Comparison of ENCODE assay signal across 1 cellular context in the genomic region with DNA sequence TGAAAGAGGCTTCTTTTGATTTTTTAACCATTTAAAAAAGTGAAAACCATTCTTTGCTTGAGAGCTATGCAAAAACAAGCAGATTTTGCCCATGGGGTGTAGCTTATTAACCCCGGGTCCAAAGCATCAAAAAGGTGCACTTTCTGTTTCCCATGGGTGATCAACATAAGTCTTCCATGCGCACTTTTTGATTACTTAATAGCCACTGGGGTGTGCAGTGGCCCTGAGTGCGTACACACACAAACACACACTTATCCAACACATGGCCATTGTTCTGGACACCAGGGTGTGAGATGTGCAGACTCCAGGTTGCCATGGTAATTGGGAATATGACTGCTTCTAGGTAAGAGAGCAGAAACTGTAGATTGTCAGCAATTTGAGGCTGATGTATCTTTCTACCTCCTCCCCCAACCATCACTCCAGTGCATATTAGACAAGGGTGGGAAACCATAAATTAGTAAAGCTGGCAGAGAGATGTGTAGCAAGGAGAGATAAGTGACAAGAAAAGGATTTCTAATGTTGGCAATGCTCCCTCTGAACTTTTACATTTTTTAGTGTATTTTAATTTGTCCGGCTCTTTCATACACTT.
TF ChIP-seq lines count a peak whose summit lies in the region.

No MANE protein-coding gene starts in this region.

TF ChIP-seq in HepG2, 621 proteins besides CTCF, POLR2A, EP300 and RAD21 (continued from another document):
- TF ChIP-seq, protein P1, sequence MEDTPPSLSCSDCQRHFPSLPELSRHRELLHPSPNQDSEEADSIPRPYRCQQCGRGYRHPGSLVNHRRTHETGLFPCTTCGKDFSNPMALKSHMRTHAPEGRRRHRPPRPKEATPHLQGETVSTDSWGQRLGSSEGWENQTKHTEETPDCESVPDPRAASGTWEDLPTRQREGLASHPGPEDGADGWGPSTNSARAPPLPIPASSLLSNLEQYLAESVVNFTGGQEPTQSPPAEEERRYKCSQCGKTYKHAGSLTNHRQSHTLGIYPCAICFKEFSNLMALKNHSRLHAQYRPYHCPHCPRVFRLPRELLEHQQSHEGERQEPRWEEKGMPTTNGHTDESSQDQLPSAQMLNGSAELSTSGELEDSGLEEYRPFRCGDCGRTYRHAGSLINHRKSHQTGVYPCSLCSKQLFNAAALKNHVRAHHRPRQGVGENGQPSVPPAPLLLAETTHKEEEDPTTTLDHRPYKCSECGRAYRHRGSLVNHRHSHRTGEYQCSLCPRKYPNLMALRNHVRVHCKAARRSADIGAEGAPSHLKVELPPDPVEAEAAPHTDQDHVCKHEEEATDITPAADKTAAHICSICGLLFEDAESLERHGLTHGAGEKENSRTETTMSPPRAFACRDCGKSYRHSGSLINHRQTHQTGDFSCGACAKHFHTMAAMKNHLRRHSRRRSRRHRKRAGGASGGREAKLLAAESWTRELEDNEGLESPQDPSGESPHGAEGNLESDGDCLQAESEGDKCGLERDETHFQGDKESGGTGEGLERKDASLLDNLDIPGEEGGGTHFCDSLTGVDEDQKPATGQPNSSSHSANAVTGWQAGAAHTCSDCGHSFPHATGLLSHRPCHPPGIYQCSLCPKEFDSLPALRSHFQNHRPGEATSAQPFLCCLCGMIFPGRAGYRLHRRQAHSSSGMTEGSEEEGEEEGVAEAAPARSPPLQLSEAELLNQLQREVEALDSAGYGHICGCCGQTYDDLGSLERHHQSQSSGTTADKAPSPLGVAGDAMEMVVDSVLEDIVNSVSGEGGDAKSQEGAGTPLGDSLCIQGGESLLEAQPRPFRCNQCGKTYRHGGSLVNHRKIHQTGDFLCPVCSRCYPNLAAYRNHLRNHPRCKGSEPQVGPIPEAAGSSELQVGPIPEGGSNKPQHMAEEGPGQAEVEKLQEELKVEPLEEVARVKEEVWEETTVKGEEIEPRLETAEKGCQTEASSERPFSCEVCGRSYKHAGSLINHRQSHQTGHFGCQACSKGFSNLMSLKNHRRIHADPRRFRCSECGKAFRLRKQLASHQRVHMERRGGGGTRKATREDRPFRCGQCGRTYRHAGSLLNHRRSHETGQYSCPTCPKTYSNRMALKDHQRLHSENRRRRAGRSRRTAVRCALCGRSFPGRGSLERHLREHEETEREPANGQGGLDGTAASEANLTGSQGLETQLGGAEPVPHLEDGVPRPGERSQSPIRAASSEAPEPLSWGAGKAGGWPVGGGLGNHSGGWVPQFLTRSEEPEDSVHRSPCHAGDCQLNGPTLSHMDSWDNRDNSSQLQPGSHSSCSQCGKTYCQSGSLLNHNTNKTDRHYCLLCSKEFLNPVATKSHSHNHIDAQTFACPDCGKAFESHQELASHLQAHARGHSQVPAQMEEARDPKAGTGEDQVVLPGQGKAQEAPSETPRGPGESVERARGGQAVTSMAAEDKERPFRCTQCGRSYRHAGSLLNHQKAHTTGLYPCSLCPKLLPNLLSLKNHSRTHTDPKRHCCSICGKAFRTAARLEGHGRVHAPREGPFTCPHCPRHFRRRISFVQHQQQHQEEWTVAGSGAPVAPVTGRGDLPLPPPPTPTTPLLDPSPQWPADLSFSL (CRISPR knock-in tag; IDR thresholded peaks at IDR 0.05), result peak; percentile 57; the same call in 1 of the 2 replicates
- TF ChIP-seq SIX1 (CRISPR knock-in tag; IDR thresholded peaks at IDR 0.05; ENCODE audit: borderline replicate concordance) (no peak), ZFP36 (IDR thresholded peaks at IDR 0.05; ENCODE audit: borderline replicate concordance, low read depth, low read length, partially characterized antibody) (no peak), ARID2 (CRISPR knock-in tag; IDR thresholded peaks at IDR 0.05; ENCODE audit: borderline replicate concordance) (no peak), ZNF235 (CRISPR knock-in tag; IDR thresholded peaks at IDR 0.05; ENCODE audit: borderline replicate concordance) (no peak), MIXL1 (CRISPR knock-in tag; IDR thresholded peaks at IDR 0.05) (0 out of 2 replicates have a peak, but pooled peaks have one; percentile 2), KLF12 (CRISPR knock-in tag; IDR thresholded peaks at IDR 0.05; ENCODE audit: borderline replicate concordance) (no peak), PPARG (CRISPR knock-in tag; conservative IDR thresholded peaks at IDR 0.05) (no peak), LCORL (IDR thresholded peaks at IDR 0.05) (no peak), LCORL (CRISPR knock-in tag; IDR thresholded peaks at IDR 0.05) (0 out of 2 replicates have a peak, but pooled peaks have one; percentile 1), UBTF (CRISPR knock-in tag; IDR thresholded peaks at IDR 0.05) (no peak), SOX13 (IDR thresholded peaks at IDR 0.05) (no peak), SOX13 (CRISPR knock-in tag; conservative IDR thresholded peaks at IDR 0.05 in 1 of 2, IDR thresholded peaks at IDR 0.05 in 1 of 2) (peak in 1 of 2 experiments; percentile 49; a peak in 1 of 4 replicates), ARNT (IDR thresholded peaks at IDR 0.05) (no peak), RXRA (CRISPR knock-in tag; IDR thresholded peaks at IDR 0.05) (no peak)
- TF ChIP-seq, protein P2, sequence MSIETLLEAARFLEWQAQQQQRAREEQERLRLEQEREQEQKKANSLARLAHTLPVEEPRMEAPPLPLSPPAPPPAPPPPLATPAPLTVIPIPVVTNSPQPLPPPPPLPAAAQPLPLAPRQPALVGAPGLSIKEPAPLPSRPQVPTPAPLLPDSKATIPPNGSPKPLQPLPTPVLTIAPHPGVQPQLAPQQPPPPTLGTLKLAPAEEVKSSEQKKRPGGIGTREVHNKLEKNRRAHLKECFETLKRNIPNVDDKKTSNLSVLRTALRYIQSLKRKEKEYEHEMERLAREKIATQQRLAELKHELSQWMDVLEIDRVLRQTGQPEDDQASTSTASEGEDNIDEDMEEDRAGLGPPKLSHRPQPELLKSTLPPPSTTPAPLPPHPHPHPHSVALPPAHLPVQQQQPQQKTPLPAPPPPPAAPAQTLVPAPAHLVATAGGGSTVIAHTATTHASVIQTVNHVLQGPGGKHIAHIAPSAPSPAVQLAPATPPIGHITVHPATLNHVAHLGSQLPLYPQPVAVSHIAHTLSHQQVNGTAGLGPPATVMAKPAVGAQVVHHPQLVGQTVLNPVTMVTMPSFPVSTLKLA (IDR thresholded peaks at IDR 0.05), result no peak
- TF ChIP-seq, protein P3, sequence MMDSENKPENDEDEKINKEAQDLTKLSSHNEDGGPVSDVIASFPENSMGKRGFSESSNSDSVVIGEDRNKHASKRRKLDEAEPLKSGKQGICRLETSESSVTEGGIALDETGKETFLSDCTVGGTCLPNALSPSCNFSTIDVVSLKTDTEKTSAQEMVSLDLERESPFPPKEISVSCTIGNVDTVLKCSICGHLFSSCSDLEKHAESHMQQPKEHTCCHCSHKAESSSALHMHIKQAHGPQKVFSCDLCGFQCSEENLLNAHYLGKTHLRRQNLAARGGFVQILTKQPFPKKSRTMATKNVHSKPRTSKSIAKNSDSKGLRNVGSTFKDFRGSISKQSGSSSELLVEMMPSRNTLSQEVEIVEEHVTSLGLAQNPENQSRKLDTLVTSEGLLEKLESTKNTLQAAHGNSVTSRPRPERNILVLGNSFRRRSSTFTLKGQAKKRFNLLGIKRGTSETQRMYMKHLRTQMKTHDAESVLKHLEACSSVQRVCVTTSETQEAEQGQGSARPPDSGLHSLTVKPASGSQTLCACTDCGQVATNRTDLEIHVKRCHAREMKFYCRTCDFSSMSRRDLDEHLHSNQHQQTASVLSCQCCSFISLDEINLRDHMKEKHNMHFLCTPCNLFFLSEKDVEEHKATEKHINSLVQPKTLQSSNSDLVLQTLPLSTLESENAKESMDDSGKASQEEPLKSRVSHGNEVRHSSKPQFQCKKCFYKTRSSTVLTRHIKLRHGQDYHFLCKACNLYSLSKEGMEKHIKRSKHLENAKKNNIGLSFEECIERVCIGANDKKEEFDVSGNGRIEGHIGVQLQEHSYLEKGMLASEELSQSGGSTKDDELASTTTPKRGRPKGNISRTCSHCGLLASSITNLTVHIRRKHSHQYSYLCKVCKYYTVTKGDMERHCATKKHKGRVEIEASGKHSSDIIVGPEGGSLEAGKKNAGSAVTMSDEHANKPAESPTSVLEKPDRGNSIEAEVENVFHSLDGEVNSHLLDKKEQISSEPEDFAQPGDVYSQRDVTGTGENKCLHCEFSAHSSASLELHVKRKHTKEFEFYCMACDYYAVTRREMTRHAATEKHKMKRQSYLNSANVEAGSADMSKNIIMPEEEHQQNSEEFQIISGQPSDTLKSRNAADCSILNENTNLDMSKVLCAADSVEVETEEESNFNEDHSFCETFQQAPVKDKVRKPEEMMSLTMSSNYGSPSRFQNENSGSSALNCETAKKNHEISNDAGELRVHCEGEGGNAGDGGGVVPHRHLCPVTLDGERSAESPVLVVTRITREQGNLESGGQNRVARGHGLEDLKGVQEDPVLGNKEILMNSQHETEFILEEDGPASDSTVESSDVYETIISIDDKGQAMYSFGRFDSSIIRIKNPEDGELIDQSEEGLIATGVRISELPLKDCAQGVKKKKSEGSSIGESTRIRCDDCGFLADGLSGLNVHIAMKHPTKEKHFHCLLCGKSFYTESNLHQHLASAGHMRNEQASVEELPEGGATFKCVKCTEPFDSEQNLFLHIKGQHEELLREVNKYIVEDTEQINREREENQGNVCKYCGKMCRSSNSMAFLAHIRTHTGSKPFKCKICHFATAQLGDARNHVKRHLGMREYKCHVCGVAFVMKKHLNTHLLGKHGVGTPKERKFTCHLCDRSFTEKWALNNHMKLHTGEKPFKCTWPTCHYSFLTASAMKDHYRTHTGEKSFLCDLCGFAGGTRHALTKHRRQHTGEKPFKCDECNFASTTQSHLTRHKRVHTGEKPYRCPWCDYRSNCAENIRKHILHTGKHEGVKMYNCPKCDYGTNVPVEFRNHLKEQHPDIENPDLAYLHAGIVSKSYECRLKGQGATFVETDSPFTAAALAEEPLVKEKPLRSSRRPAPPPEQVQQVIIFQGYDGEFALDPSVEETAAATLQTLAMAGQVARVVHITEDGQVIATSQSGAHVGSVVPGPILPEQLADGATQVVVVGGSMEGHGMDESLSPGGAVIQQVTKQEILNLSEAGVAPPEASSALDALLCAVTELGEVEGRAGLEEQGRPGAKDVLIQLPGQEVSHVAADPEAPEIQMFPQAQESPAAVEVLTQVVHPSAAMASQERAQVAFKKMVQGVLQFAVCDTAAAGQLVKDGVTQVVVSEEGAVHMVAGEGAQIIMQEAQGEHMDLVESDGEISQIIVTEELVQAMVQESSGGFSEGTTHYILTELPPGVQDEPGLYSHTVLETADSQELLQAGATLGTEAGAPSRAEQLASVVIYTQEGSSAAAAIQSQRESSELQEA (CRISPR knock-in tag; IDR thresholded peaks at IDR 0.05; ENCODE audit: not compliant biosample characterization), result no peak
